Comparison of ENCODE assay signal across 9 cellular contexts in genomic region chr10:44864637-44865288, GRCh38. TPM values are rescaled to one million over a fixed set of nuclear protein-coding genes. Genes with fewer than 3 reads are reported as not detected.
DNase-seq lines count a peak whose midpoint lies in the region; ATAC-seq and TF ChIP-seq lines count a peak whose summit lies in the region.
"Had no signal": no experiment of that assay in that cellular context is flagged by ENCODE, and none has a peak within 500 bp of the region (broad histone marks: within the 10 kb centered on the region; RNA-seq: fewer than 3 reads in every experiment).

No MANE protein-coding gene starts in this region.

- no peaks in the 10 kb centered on the region for H3K36me3 ChIP-seq in BE2C

- peak; percentile 85 for TF ChIP-seq CTCF in BE2C (IDR thresholded peaks at IDR 0.05; ENCODE audit: low read depth, low read length)

- no peaks in the 10 kb centered on the region for H3K9me3 ChIP-seq in BE2C

- peak; percentile 89 for DNase-seq in BE2C
- DNase-seq in NCI-H526 treated with DMSO at 0.1 percent for 48 hours (lab: John Stamatoyannopoulos, UW) = peak; percentile 56
- DNase-seq in activated CD8-positive, alpha-beta memory T cell treated with anti-CD3 and anti-CD28 coated beads for 1 hour (ENCODE audit: extremely low read depth in 1 of 2, low read depth in 1 of 2) = peak; percentile 48 to 79
- DNase-seq in effector CD4-positive, alpha-beta T cell = peak; percentile 73
- peak; percentile 80 to 82 for DNase-seq in lung microvascular endothelial cell (ENCODE audit: low read depth in 2 of 2)
- DNase-seq in stimulated activated CD4-positive, alpha-beta T cell treated with anti-CD3 and anti-CD28 coated beads, TNF-alpha, amount 100 ng/mL, for 24 hours (ENCODE audit: low read depth in 3 of 3) = peak; percentile 68 to 84 (median 76)

- peak overlapping the region; percentile 55 for H3K4me3 ChIP-seq in BE2C (ENCODE audit: low read depth, low read length)

- no peaks in the 10 kb centered on the region for H3K4me1 ChIP-seq in BE2C

- H3K27me3 ChIP-seq in BE2C = peaks cover 14% of the 10 kb centered on the region

- peak; percentile 85 for ATAC-seq in GM19324 (IDR thresholded peaks at IDR 0.05; ENCODE audit: low FRiP score, unreplicated experiment)
- ATAC-seq in HG03457 (IDR thresholded peaks at IDR 0.05; ENCODE audit: unreplicated experiment) = peak; percentile 85

RNA-seq across cellular contexts. Expression of gene TMEM72, which starts 46.4 kb away (rescaled TPM):
- not detected for polyA plus RNA-seq in BE2C (2012; ENCODE audit: insufficient read depth, insufficient read length, low read depth)
- not detected in 2 replicates for total RNA-seq in lung microvascular endothelial cell
- total RNA-seq: T-helper 1 cell treated with Interleukin-12 subunit alpha and Interleukin-12 subunit beta and Interleukin-4 antibody, amounts not matched to agents 30 ng/mL and 1 ng/mL, for 36 hours had no signal

Comparison
In these comparisons a context has a peak if more than half of its experiments do, and no peak if none do; other contexts are left out.
1. Peak in every context shown above with its lines: DNase-seq, ATAC-seq and H3K4me3 ChIP-seq.